Comparison of ENCODE assay signal across 1 cellular context in the genomic region with DNA sequence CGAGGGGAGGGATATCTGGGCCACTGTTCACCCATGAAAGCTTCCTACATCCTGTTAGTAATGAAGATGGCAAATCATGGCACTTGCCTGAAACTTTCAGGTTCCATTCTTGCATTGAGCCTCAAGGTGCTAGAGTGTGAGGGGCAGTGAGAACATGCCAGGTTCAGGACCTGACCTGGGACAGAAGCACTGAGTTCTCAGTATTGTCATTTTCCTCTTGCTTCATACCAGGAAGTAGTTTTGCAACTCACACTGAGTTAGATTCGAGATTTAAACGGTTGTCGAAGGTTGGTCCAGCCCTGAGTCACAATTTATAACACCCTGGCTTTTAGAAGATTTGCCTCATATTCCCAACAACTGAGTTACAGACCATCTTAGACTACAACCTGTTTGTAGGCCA.
TF ChIP-seq lines count a peak whose summit lies in the region.

No MANE protein-coding gene starts in this region.

TF ChIP-seq in H1, 55 proteins besides CTCF, POLR2A, EP300 and RAD21:
- TF ChIP-seq CBX5 (IDR thresholded peaks at IDR 0.05; ENCODE audit: low read depth, low read length), result no peak
- peak; percentile 77; the same call in 1 of the 2 replicates for TF ChIP-seq CEBPB (IDR thresholded peaks at IDR 0.05; ENCODE audit: low read depth, low read length)
- TF ChIP-seq EZH2 (IDR thresholded peaks at IDR 0.05; ENCODE audit: low read depth, low read length, severe bottlenecking), result peak; percentile 7
- TF ChIP-seq USF2 (IDR thresholded peaks at IDR 0.05; ENCODE audit: low read length), result no peak
- no peak for TF ChIP-seq POU5F1 (IDR thresholded peaks at IDR 0.05; ENCODE audit: low read depth, low read length)
